19 cellular contexts compared by ENCODE assay signal in the genomic region with DNA sequence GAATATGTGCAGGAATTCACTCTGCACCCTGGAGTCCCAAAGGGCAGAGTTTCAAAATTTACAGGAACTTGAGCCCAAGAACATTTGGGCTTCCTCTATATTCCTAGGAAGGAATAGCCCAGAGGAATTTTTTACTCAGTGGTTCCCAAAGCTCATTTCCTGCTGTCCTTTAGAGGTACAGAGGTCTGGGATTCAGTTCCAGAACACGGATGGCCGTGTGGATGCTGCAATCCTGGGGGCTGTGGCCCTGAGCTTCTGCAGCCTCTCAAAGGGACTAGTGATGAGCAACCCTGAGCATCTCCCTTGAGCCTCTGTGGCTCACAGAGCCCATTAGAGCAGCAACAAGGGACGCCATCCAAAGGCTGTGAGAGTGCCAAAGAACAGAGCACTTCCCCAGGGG. TPM values are rescaled to one million over a fixed set of nuclear protein-coding genes. Genes with fewer than 3 reads are reported as not detected.
DNase-seq lines count a peak whose midpoint lies in the region; ATAC-seq and TF ChIP-seq lines count a peak whose summit lies in the region.
"Had no signal": no experiment of that assay in that cellular context is flagged by ENCODE, and none has a peak within 500 bp of the region (broad histone marks: within the 10 kb centered on the region; RNA-seq: fewer than 3 reads in every experiment).

No MANE protein-coding gene starts in this region.

- H3K27me3 Mint-ChIP-seq in activated CD4-positive, alpha-beta T cell treated with anti-CD3 and anti-CD28 coated beads, Interleukin-2, amount 10 ng/mL, durations not matched to agents 24 days and 14 days = peaks cover 30% of the 10 kb centered on the region

- H3K27ac Mint-ChIP-seq in activated CD4-positive, alpha-beta T cell treated with anti-CD3 and anti-CD28 coated beads, Interleukin-2, amount 10 ng/mL, durations not matched to agents 24 days and 14 days = no peak overlapping the region
- H3K27ac Mint-ChIP-seq: B cell; CD4-positive, alpha-beta T cell; CD8-positive, alpha-beta T cell had no signal

- H2AK5ac ChIP-seq in trophoblast cell (ENCODE audit: low read length) = peak overlapping the region; percentile 4
- H2AK5ac ChIP-seq in mesenchymal stem cell (ENCODE audit: low read length, severe bottlenecking) = no peak overlapping the region

- 49 to 61% methylated on average over 3 of the region's 3 CpGs for WGBS in heart right ventricle, 2 donors
- no CpG with 5 or more reads among the region's 3 CpGs for WGBS in trophoblast cell (ENCODE audit: extremely low coverage, insufficient coverage, insufficient read length)
- WGBS in mesenchymal stem cell = 76% methylated on average over 3 of the region's 3 CpGs

- H3K27ac ChIP-seq in heart right ventricle = no peak overlapping the region
- peak overlapping the region; percentile 93; the same call in 1 of the 2 replicates for H3K27ac ChIP-seq in VCaP
- H3K27ac ChIP-seq in trophoblast cell (ENCODE audit: low read depth, low read length) = no peak overlapping the region
- no peak overlapping the region for H3K27ac ChIP-seq in mesenchymal stem cell (ENCODE audit: low read length, poor library complexity, severe bottlenecking)
- H3K27ac ChIP-seq: 22Rv1; A549; BLaER1 treated with 17β-estradiol and CSF1 and Interleukin-3, amounts not matched to agents 10 nM and 100 nM; C4-2B had no signal

- H3K4me1 ChIP-seq in heart right ventricle (no peaks in the 10 kb centered on the region), trophoblast cell (ENCODE audit: control insufficient read depth in 1 of 2, insufficient read depth in 2 of 2, low read length in 2 of 2) (peaks cover 4 to 7% of the 10 kb centered on the region in 2 experiments), mesenchymal stem cell (ENCODE audit: control insufficient read depth, insufficient read depth, low read depth, low read length) (no peaks in the 10 kb centered on the region)
- H3K4me1 ChIP-seq: A549, Caco-2 had no signal

- DNase-seq in activated CD4-positive, alpha-beta T cell treated with anti-CD3 and anti-CD28 coated beads, Interleukin-2, amount 10 ng/mL, durations not matched to agents 24 days and 14 days = peak; percentile 38
- no peak for DNase-seq in activated CD4-positive, alpha-beta T cell treated with anti-CD3 and anti-CD28 coated beads for 4 hours
- DNase-seq in Right ventricle myocardium superior (no peak), heart right ventricle (no peak), trophoblast cell (no peak), mesenchymal stem cell (no peak)
- DNase-seq: AML-193; Caco-2; Calu3; CD4-positive, alpha-beta T cell; CD8-positive, alpha-beta T cell; DMS79 treated with DMSO at 0.1 percent for 48 hours; GF-D8 had no signal

- no peak overlapping the region for H3K4ac ChIP-seq in trophoblast cell (ENCODE audit: low read depth, low read length)
- H3K4ac ChIP-seq in mesenchymal stem cell (ENCODE audit: low read depth in 1 of 2, low read length in 2 of 2) = no peak overlapping the region

- H3K4me1 Mint-ChIP-seq in activated CD4-positive, alpha-beta T cell treated with anti-CD3 and anti-CD28 coated beads, Interleukin-2, amount 10 ng/mL, durations not matched to agents 24 days and 14 days = no peaks in the 10 kb centered on the region
- H3K4me1 Mint-ChIP-seq: B cell had no signal

- H3K14ac ChIP-seq in trophoblast cell (ENCODE audit: low read length) = no peak overlapping the region
- no peak overlapping the region for H3K14ac ChIP-seq in mesenchymal stem cell (ENCODE audit: low read length in 2 of 2)

- no peaks in the 10 kb centered on the region for H3K36me3 ChIP-seq in heart right ventricle
- no peaks in the 10 kb centered on the region for H3K36me3 ChIP-seq in trophoblast cell (ENCODE audit: control insufficient read depth in 1 of 2, insufficient read depth in 2 of 2, low read length in 2 of 2)
- H3K36me3 ChIP-seq in mesenchymal stem cell (ENCODE audit: control insufficient read depth in 1 of 2, insufficient read depth in 2 of 2, low read depth in 1 of 2, low read length in 2 of 2) = no peaks in the 10 kb centered on the region
- H3K36me3 ChIP-seq: BLaER1 treated with 17β-estradiol and CSF1 and Interleukin-3, amounts not matched to agents 10 nM and 100 nM had no signal

- H3K23ac ChIP-seq in trophoblast cell (ENCODE audit: low read length) = no peak overlapping the region
- H3K23ac ChIP-seq in mesenchymal stem cell (ENCODE audit: low read length in 2 of 2) = no peak overlapping the region

- H3K27me3 ChIP-seq in heart right ventricle (peaks cover 0 to 38% (median 7%) of the 10 kb centered on the region in 7 donors), trophoblast cell (ENCODE audit: insufficient read depth, low read length) (no peaks in the 10 kb centered on the region), mesenchymal stem cell (ENCODE audit: control insufficient read depth in 1 of 2, insufficient read depth in 1 of 2, low read length in 2 of 2) (peaks cover under 1 to 11% of the 10 kb centered on the region in 2 experiments)
- H3K27me3 ChIP-seq: BLaER1 treated with 17β-estradiol and CSF1 and Interleukin-3, amounts not matched to agents 10 nM and 100 nM had no signal

- H3K18ac ChIP-seq in trophoblast cell (ENCODE audit: low read length) (no peak overlapping the region), mesenchymal stem cell (ENCODE audit: low read depth in 1 of 2, low read length in 2 of 2) (no peak overlapping the region)

- H2BK5ac ChIP-seq in trophoblast cell (ENCODE audit: low read depth, low read length, poor library complexity) (no peak overlapping the region), mesenchymal stem cell (ENCODE audit: low read depth, low read length, poor library complexity, severe bottlenecking) (no peak overlapping the region)

- no peaks in the 10 kb centered on the region for H3K36me3 Mint-ChIP-seq in activated CD4-positive, alpha-beta T cell treated with anti-CD3 and anti-CD28 coated beads, Interleukin-2, amount 10 ng/mL, durations not matched to agents 24 days and 14 days (ENCODE audit: low read depth)
- H3K36me3 Mint-ChIP-seq: CD8-positive, alpha-beta T cell had no signal

- no peaks in the 10 kb centered on the region for H3K9me3 Mint-ChIP-seq in activated CD4-positive, alpha-beta T cell treated with anti-CD3 and anti-CD28 coated beads, Interleukin-2, amount 10 ng/mL, durations not matched to agents 24 days and 14 days
- H3K9me3 Mint-ChIP-seq: CD4-positive, alpha-beta T cell; CD8-positive, alpha-beta T cell had no signal

- H4K8ac ChIP-seq in trophoblast cell (ENCODE audit: low read depth, low read length) (peak overlapping the region; percentile 1), mesenchymal stem cell (ENCODE audit: low read length) (no peak overlapping the region)

- peaks cover 2% of the 10 kb centered on the region for H3K79me2 ChIP-seq in trophoblast cell (ENCODE audit: control insufficient read depth, insufficient read depth, low read length, poor library complexity)

- H2BK12ac ChIP-seq in trophoblast cell (ENCODE audit: low read length) (no peak overlapping the region), mesenchymal stem cell (ENCODE audit: low read length in 2 of 2) (no peak overlapping the region)

- H3K9ac ChIP-seq in trophoblast cell (ENCODE audit: low read length) = no peak overlapping the region
- H3K9ac ChIP-seq in mesenchymal stem cell (ENCODE audit: low read length) = no peak overlapping the region
- H3K9ac ChIP-seq: BLaER1 treated with 17β-estradiol and CSF1 and Interleukin-3, amounts not matched to agents 10 nM and 100 nM had no signal

- H3K4me2 ChIP-seq in trophoblast cell (ENCODE audit: low read length) = no peak overlapping the region
- no peak overlapping the region for H3K4me2 ChIP-seq in mesenchymal stem cell (ENCODE audit: low read length, poor library complexity, severe bottlenecking)
- H3K4me2 ChIP-seq: A549; BLaER1 treated with 17β-estradiol and CSF1 and Interleukin-3, amounts not matched to agents 10 nM and 100 nM had no signal

- H3K9me3 ChIP-seq in heart right ventricle (no peaks in the 10 kb centered on the region), trophoblast cell (ENCODE audit: insufficient read depth, low read depth, low read length) (no peaks in the 10 kb centered on the region), mesenchymal stem cell (ENCODE audit: control insufficient read depth, low read length) (no peaks in the 10 kb centered on the region)
- H3K9me3 ChIP-seq: A549; BLaER1 treated with 17β-estradiol and CSF1 and Interleukin-3, amounts not matched to agents 10 nM and 100 nM; Caco-2 had no signal

- H3K79me1 ChIP-seq in trophoblast cell (ENCODE audit: low read length) (peaks cover 5% of the 10 kb centered on the region), mesenchymal stem cell (replicated peaks; ENCODE audit: low read length, poor library complexity, severe bottlenecking) (no peaks in the 10 kb centered on the region)

- H2BK15ac ChIP-seq in mesenchymal stem cell (ENCODE audit: low read depth, poor library complexity, severe bottlenecking) = no peak overlapping the region

- no peak for TF ChIP-seq CTCF in heart right ventricle (IDR thresholded peaks at IDR 0.05)
- no peak for TF ChIP-seq CTCF in VCaP (conservative IDR thresholded peaks at IDR 0.05)

- H2BK120ac ChIP-seq in trophoblast cell (ENCODE audit: insufficient read depth, low read length, poor library complexity) (no peak overlapping the region), mesenchymal stem cell (ENCODE audit: low read depth, low read length) (no peak overlapping the region)

- H2AFZ ChIP-seq in trophoblast cell (ENCODE audit: insufficient read depth, low read length, poor library complexity) (no peak overlapping the region), mesenchymal stem cell (ENCODE audit: low read depth, low read length) (no peak overlapping the region)

- H4K91ac ChIP-seq in trophoblast cell (ENCODE audit: low read depth, low read length) (no peak overlapping the region), mesenchymal stem cell (ENCODE audit: low read length) (no peak overlapping the region)

- H4K12ac ChIP-seq in trophoblast cell (ENCODE audit: low read depth, low read length) = no peak overlapping the region

- ATAC-seq in Right ventricle myocardium superior (ENCODE audit: poor library complexity) (peak; percentile 25), heart right ventricle (no peak)
- ATAC-seq: A549; CD8-positive, alpha-beta T cell had no signal

- H3K4me3 Mint-ChIP-seq in activated CD4-positive, alpha-beta T cell treated with anti-CD3 and anti-CD28 coated beads, Interleukin-2, amount 10 ng/mL, durations not matched to agents 24 days and 14 days = no peak overlapping the region
- H3K4me3 Mint-ChIP-seq: B cell; CD4-positive, alpha-beta T cell; CD8-positive, alpha-beta T cell had no signal

- intact Hi-C loops in activated CD4-positive, alpha-beta T cell treated with anti-CD3 and anti-CD28 coated beads, Interleukin-2, amount 10 ng/mL, durations not matched to agents 24 days and 14 days (cut with micrococcal nuclease) = no loop called here
- intact Hi-C loops in Right ventricle myocardium superior (cut with DNase I) (no loop called here), heart right ventricle (cut with DNase I) (no loop called here)

- no peak overlapping the region for H3K4me3 ChIP-seq in heart right ventricle
- H3K4me3 ChIP-seq in trophoblast cell (ENCODE audit: low read depth, low read length) = no peak overlapping the region
- no peak overlapping the region for H3K4me3 ChIP-seq in mesenchymal stem cell (ENCODE audit: insufficient read depth in 1 of 2, low read depth in 1 of 2, low read length in 2 of 2)
- H3K4me3 ChIP-seq: A549; BLaER1 treated with 17β-estradiol and CSF1 and Interleukin-3, amounts not matched to agents 10 nM and 100 nM had no signal

RNA-seq across cellular contexts. Expression of a gene that starts 10.1 kb away (rescaled TPM):
- total RNA-seq in activated CD4-positive, alpha-beta T cell treated with anti-CD3 and anti-CD28 coated beads, Interleukin-2, amount 10 ng/mL, durations not matched to agents 24 days and 14 days = 0.51 and 0.69 TPM in 2 replicates
- total RNA-seq in Right ventricle myocardium superior = 4.2 TPM
- 10 to 100 TPM in 1 of 10 donors, 1 to 10 TPM in 8, under 1 TPM in 1; 1.00 to 10.8 (median 3.2) TPM for total RNA-seq in heart right ventricle
- 1 to 10 TPM; 3.2 to 4.3 TPM for polyA plus RNA-seq in heart right ventricle
- polyA plus RNA-seq in trophoblast cell (2013) = 150 and 156 TPM in 2 replicates
- polyA plus RNA-seq in mesenchymal stem cell (2013, experiment 1 of 2) = 7.9 TPM
- 7.8 TPM for polyA plus RNA-seq in mesenchymal stem cell (2013, experiment 2 of 2)
- total RNA-seq: B cell had no signal
